In genomic region chr1:7186382-7187120, GRCh38 we compare ENCODE assay signal across 1 cellular context.
TF ChIP-seq lines count a peak whose summit lies in the region.

No MANE protein-coding gene starts in this region.

TF ChIP-seq in K562, 482 proteins besides CTCF, POLR2A, EP300 and RAD21 (continued from another document):
- no peak for TF ChIP-seq KDM5B (IDR thresholded peaks at IDR 0.05; ENCODE audit: insufficient replicate concordance, low read depth, low read length)
- no peak for TF ChIP-seq THAP7 (CRISPR knock-in tag; IDR thresholded peaks at IDR 0.05)
- no peak for TF ChIP-seq POLR3G (IDR thresholded peaks at IDR 0.05; ENCODE audit: extremely low read depth, insufficient read length, insufficient replicate concordance)
- no peak for TF ChIP-seq E2F4 (CRISPR knock-in tag; IDR thresholded peaks at IDR 0.05; ENCODE audit: low read depth)
- TF ChIP-seq CAMTA2 (CRISPR knock-in tag; conservative IDR thresholded peaks at IDR 0.05): no peak
